Comparison of ENCODE assay signal across 18 cellular contexts in genomic region chr15:82014989-82015388, GRCh38.
"Had no signal": no experiment of that assay in that cellular context is flagged by ENCODE, and none has a peak within 500 bp of the region (broad histone marks: within the 10 kb centered on the region; RNA-seq: fewer than 3 reads in every experiment).

No MANE protein-coding gene starts in this region.

- H3K27me3 ChIP-seq: brain microvascular endothelial cell, upper lobe of left lung had no signal

- H3K4me1 ChIP-seq: esophagus squamous epithelium, lower lobe of right lung, parathyroid adenoma, upper lobe of left lung had no signal

- ATAC-seq: activated CD8-positive, alpha-beta T cell treated with anti-CD3 and anti-CD28 coated beads for 36 hours; lower lobe of right lung; natural killer cell treated with Interleukin-12 subunit alpha and Interleukin-12 subunit beta and Interleukin-15 and Interleukin-18, amount 100 ng/mL, for 72 hours; sciatic nerve; stimulated activated memory B cell treated with anti-CD40 and anti-IgM and Interleukin-4, amounts not matched to agents 10 μg/mL and 1 μg/mL and 100 μg/mL, for 72 hours had no signal

- H3K4me3 ChIP-seq: coronary artery, esophagus squamous epithelium, lower lobe of right lung, thoracic aorta, upper lobe of left lung had no signal

- H2AFZ ChIP-seq: parathyroid adenoma had no signal

- H3K79me2 ChIP-seq: parathyroid adenoma had no signal

- H3K36me3 ChIP-seq: brain microvascular endothelial cell, esophagus squamous epithelium, lower lobe of right lung, thoracic aorta, upper lobe of left lung had no signal

- H3K9me3 ChIP-seq: esophagus squamous epithelium, lower lobe of right lung, thoracic aorta, upper lobe of left lung had no signal

- H3K27ac ChIP-seq: brain microvascular endothelial cell, coronary artery, esophagus squamous epithelium, lower lobe of right lung, parathyroid adenoma, thoracic aorta, upper lobe of left lung had no signal

- H3K9ac ChIP-seq: parathyroid adenoma had no signal

- DNase-seq: activated CD4-positive, alpha-beta T cell treated with anti-CD3 and anti-CD28 coated beads, Interleukin-2, amount 10 ng/mL, durations not matched to agents 24 days and 14 days; activated CD4-positive, CD25-positive, alpha-beta regulatory T cell; activated CD8-positive, alpha-beta T cell treated with anti-CD3 and anti-CD28 coated beads for 36 hours; activated naive CD4-positive, alpha-beta T cell treated with anti-CD3 and anti-CD28 coated beads for 36 hours; activated T-cell treated with anti-CD3 and anti-CD28 coated beads, Interleukin-2, amount 50 U/mL, for 24 hours; anterior cingulate cortex; brain microvascular endothelial cell; esophagus squamous epithelium; lower lobe of right lung; stimulated activated CD4-positive, alpha-beta T cell treated with anti-CD3 and anti-CD28 coated beads, Interleukin-4, amount 100 ng/mL, for 24 hours; T-helper 9 cell had no signal
